8 cellular contexts compared by ENCODE assay signal in genomic region chr1:179025125-179025974, GRCh38. TPM values are rescaled to one million over a fixed set of nuclear protein-coding genes. Genes with fewer than 3 reads are reported as not detected.
DNase-seq lines count a peak whose midpoint lies in the region; ATAC-seq and TF ChIP-seq lines count a peak whose summit lies in the region.

Gene FAM20B (plus strand): TSS chr1:179025894. CDS start chr1:179043848, 17,954 bp downstream.

- H3K27me3 ChIP-seq in BE2C: no peaks in the 10 kb centered on the region

- H3K9me3 ChIP-seq in BE2C: no peaks in the 10 kb centered on the region

- no peak for TF ChIP-seq CTCF in BE2C (IDR thresholded peaks at IDR 0.05; ENCODE audit: low read depth, low read length)

- H3K4me1 ChIP-seq in BE2C: no peaks in the 10 kb centered on the region

- peak; percentile 98 for DNase-seq in BE2C
- peak; percentile 97 for DNase-seq in NCI-H69 (lab: John Stamatoyannopoulos, UW)
- peak; percentile 73 to 89 for DNase-seq in activated CD4-positive, alpha-beta T cell treated with anti-CD3 and anti-CD28 coated beads, Interleukin-2, amount 50 U/mL, for 24 hours (ENCODE audit: low read depth in 1 of 2, low spot score in 1 of 2)
- DNase-seq in cortex of kidney (lab: John Stamatoyannopoulos, UW): peak; percentile 52
- peak; percentile 98 for DNase-seq in left kidney (ENCODE audit: low read depth, low spot score)
- peak; percentile 81 to 91 for DNase-seq in stimulated activated CD4-positive, alpha-beta T cell treated with anti-CD3 and anti-CD28 coated beads, Interleukin-1b, Interleukin-23, amount 100 ng/mL, for 4 hours (ENCODE audit: low read depth in 2 of 2)

- ATAC-seq in GM19351 (IDR thresholded peaks at IDR 0.05; ENCODE audit: unreplicated experiment) (peak; percentile 79), HG03469 (IDR thresholded peaks at IDR 0.05; ENCODE audit: unreplicated experiment) (peak; percentile 65)

- H3K4me3 ChIP-seq in BE2C (ENCODE audit: low read depth, low read length): peak within 1 kb of the TSS; percentile 69

- no peaks in the 10 kb centered on the region for H3K36me3 ChIP-seq in BE2C

RNA-seq across cellular contexts. Expression of gene FAM20B, which starts in this region (rescaled TPM):
- polyA plus RNA-seq in BE2C (2012; ENCODE audit: insufficient read depth, insufficient read length, low read depth): 10.0 TPM

Comparison
In these comparisons a context has a peak if more than half of its experiments do, and no peak if none do; other contexts are left out.
1. Peak in every context shown above with its lines: DNase-seq, ATAC-seq and H3K4me3 ChIP-seq.